Comparison of ENCODE assay signal across 20 cellular contexts in the genomic region with DNA sequence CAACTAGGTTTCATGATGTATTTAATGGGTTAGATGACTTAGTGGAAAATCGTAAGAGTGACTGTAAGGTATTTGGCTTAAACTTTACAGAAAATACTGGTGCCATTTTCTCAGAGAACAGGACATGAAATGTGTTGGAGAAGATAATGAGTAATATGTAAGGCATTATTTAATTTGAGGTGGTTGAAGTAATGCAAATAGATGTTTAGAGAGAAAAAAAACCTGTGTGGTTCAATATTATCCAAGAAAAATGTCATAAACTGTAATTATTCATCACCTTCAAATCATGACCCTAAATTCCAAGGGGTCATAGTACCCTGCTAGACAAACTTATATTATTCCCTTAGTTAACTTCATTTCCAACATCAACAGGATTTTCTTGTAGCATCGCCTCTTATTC.
A peak's percentile ranks its signal among the peaks of the same experiment; 100 is the strongest.
DNase-seq lines count a peak whose midpoint lies in the region; ATAC-seq, FAIRE-seq and TF ChIP-seq lines count a peak whose summit lies in the region.
"Had no signal": no experiment of that assay in that cellular context is flagged by ENCODE, and none has a peak within 500 bp of the region (broad histone marks: within the 10 kb centered on the region; RNA-seq: fewer than 3 reads in every experiment).

No MANE protein-coding gene starts in this region.

- no peak overlapping the region for H3K4me3 ChIP-seq in GM12878
- H3K4me3 ChIP-seq: BLaER1 treated with 17β-estradiol and CSF1 and Interleukin-3, amounts not matched to agents 10 nM and 100 nM had no signal

- H3K27ac ChIP-seq in GM12878 (ENCODE audit: control insufficient read depth, insufficient read depth) = no peak overlapping the region
- H3K27ac ChIP-seq: BLaER1 treated with 17β-estradiol and CSF1 and Interleukin-3, amounts not matched to agents 10 nM and 100 nM; C4-2B had no signal

- no TSS peak for BruUV-seq in GM12878 (replicated peaks; lab: Mats Ljungman, UMichigan)

- no peaks in the 10 kb centered on the region for H3K4me1 ChIP-seq in GM12878 (ENCODE audit: control insufficient read depth, insufficient read depth, low read length)
- H3K4me1 ChIP-seq: Caco-2 had no signal

- DNase-seq in M059J (ENCODE audit: low read depth) (peak; percentile 55), GM12878 (ENCODE audit: low read depth, low spot score) (no peak), amygdala (lab: John Stamatoyannopoulos, UW) (no peak), NK-92 (lab: John Stamatoyannopoulos, UW; ENCODE audit: unreplicated experiment) (no peak), middle frontal gyrus (ENCODE audit: extremely low spot score, low spot score) (no peak)
- DNase-seq: 8988T; AML-193; Caco-2; Calu3; CD4-positive, alpha-beta T cell; CD8-positive, alpha-beta T cell; DMS79 treated with DMSO at 0.1 percent for 48 hours; GF-D8 had no signal

- no peak overlapping the region for H3K4me2 ChIP-seq in GM12878 (ENCODE audit: control insufficient read depth, insufficient read depth)
- H3K4me2 ChIP-seq: BLaER1 treated with 17β-estradiol and CSF1 and Interleukin-3, amounts not matched to agents 10 nM and 100 nM had no signal

- no peak overlapping the region for H3K9ac ChIP-seq in GM12878 (ENCODE audit: control insufficient read depth, insufficient read depth, low read length)
- H3K9ac ChIP-seq: BLaER1 treated with 17β-estradiol and CSF1 and Interleukin-3, amounts not matched to agents 10 nM and 100 nM had no signal

- H3K27me3 ChIP-seq in GM12878 (replicated peaks in 1 of 2; ENCODE audit: control insufficient read depth in 2 of 2, insufficient read depth in 2 of 2, low read length in 1 of 2) = no peaks in the 10 kb centered on the region
- H3K27me3 ChIP-seq: BLaER1 treated with 17β-estradiol and CSF1 and Interleukin-3, amounts not matched to agents 10 nM and 100 nM had no signal

- FAIRE-seq in GM12878 (lab: Jason Lieb, UNC) = peak; percentile 68
- FAIRE-seq: A204.1, D721Med, G401.6, GM12892, GM18507 had no signal

- CTCF ChIA-PET in GM12878 (lab: Yijun Ruan, JAX) = no interaction called here

- no peaks in the 10 kb centered on the region for H3K36me3 ChIP-seq in GM12878 (ENCODE audit: control insufficient read depth in 2 of 2, insufficient read depth in 2 of 2, low read length in 1 of 2)
- H3K36me3 ChIP-seq: BLaER1 treated with 17β-estradiol and CSF1 and Interleukin-3, amounts not matched to agents 10 nM and 100 nM had no signal

- H4K20me1 ChIP-seq in GM12878 (ENCODE audit: control insufficient read depth, insufficient read depth) = no peaks in the 10 kb centered on the region
- H4K20me1 ChIP-seq: BLaER1 treated with 17β-estradiol and CSF1 and Interleukin-3, amounts not matched to agents 10 nM and 100 nM had no signal

- POLR2A ChIA-PET in GM12878 (lab: Charles Lee) = no interaction called here

- WGBS in GM12878 (ENCODE audit: insufficient coverage, insufficient replicate concordance, low lambda C conversion rate, missing lambda C conversion rate) = 41% methylated on average over 2 of the region's 2 CpGs

- no peak for TF ChIP-seq RAD21 in GM12878 (IDR thresholded peaks at IDR 0.05; ENCODE audit: insufficient read depth, low read depth, low read length)

- intact Hi-C loops in GM12878 (cut with micrococcal nuclease; ENCODE audit: unreplicated experiment) = no loop called here

- no peaks in the 10 kb centered on the region for H3K79me2 ChIP-seq in GM12878 (ENCODE audit: control insufficient read depth, insufficient read depth, low read length)

- RAD21 ChIA-PET in GM12878 (lab: Charles Lee; ENCODE audit: unreplicated experiment) = no interaction called here

- no peak overlapping the region for H2AFZ ChIP-seq in GM12878 (ENCODE audit: control insufficient read depth, low read depth, low read length)

- no peak for TF ChIP-seq POLR2A in GM12878 (IDR thresholded peaks at IDR 0.05; ENCODE audit: low read depth, low read length)

- no peaks in the 10 kb centered on the region for H3K9me3 ChIP-seq in GM12878 (replicated peaks; ENCODE audit: control insufficient read depth, insufficient read depth, low read length)
- H3K9me3 ChIP-seq: BLaER1 treated with 17β-estradiol and CSF1 and Interleukin-3, amounts not matched to agents 10 nM and 100 nM; Caco-2 had no signal

- SMC1A ChIA-PET in GM12878 (lab: Charles Lee; ENCODE audit: uncharacterized antibody, unreplicated experiment) = no interaction called here

- TF ChIP-seq CTCF in GM12878 (IDR thresholded peaks at IDR 0.05 in 2 of 3, conservative IDR thresholded peaks at IDR 0.05 in 1 of 3; ENCODE audit: control insufficient read depth in 2 of 3, extremely low read depth in 1 of 3, insufficient read depth in 1 of 3, low read depth in 3 of 3, low read length in 3 of 3) = no peak

- ATAC-seq in GM12878 = no peak
- ATAC-seq: CD8-positive, alpha-beta T cell had no signal

- TF ChIP-seq EP300 in GM12878 (IDR thresholded peaks at IDR 0.05; ENCODE audit: borderline replicate concordance in 1 of 2, control insufficient read depth in 1 of 2, low read depth in 2 of 2, low read length in 2 of 2) = no peak

- in situ Hi-C loops in GM12878 (cut with MboI) = no loop called here

TF ChIP-seq in GM12878, 131 proteins besides CTCF, POLR2A, EP300 and RAD21:
- TF ChIP-seq MTA2 (IDR thresholded peaks at IDR 0.05; ENCODE audit: low read depth) (no peak), CHD1 (IDR thresholded peaks at IDR 0.05; ENCODE audit: low read depth, low read length) (no peak), RB1 (IDR thresholded peaks at IDR 0.05; ENCODE audit: borderline replicate concordance) (no peak), SRF (IDR thresholded peaks at IDR 0.05; ENCODE audit: low read depth in 2 of 2, low read length in 2 of 2) (no peak), SREBF1 (IDR thresholded peaks at IDR 0.05; ENCODE audit: low read length) (no peak), CBX3 (IDR thresholded peaks at IDR 0.05; ENCODE audit: borderline replicate concordance, low read depth) (no peak)
- TF ChIP-seq, protein P1, sequence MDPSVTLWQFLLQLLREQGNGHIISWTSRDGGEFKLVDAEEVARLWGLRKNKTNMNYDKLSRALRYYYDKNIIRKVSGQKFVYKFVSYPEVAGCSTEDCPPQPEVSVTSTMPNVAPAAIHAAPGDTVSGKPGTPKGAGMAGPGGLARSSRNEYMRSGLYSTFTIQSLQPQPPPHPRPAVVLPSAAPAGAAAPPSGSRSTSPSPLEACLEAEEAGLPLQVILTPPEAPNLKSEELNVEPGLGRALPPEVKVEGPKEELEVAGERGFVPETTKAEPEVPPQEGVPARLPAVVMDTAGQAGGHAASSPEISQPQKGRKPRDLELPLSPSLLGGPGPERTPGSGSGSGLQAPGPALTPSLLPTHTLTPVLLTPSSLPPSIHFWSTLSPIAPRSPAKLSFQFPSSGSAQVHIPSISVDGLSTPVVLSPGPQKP (IDR thresholded peaks at IDR 0.05; ENCODE audit: low read depth, low read length) = no peak
- TF ChIP-seq, protein P2, sequence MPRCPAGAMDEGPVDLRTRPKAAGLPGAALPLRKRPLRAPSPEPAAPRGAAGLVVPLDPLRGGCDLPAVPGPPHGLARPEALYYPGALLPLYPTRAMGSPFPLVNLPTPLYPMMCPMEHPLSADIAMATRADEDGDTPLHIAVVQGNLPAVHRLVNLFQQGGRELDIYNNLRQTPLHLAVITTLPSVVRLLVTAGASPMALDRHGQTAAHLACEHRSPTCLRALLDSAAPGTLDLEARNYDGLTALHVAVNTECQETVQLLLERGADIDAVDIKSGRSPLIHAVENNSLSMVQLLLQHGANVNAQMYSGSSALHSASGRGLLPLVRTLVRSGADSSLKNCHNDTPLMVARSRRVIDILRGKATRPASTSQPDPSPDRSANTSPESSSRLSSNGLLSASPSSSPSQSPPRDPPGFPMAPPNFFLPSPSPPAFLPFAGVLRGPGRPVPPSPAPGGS (IDR thresholded peaks at IDR 0.05; ENCODE audit: borderline replicate concordance, insufficient read depth, low read depth, low read length, poor library complexity, severe bottlenecking) = no peak
- TF ChIP-seq, protein P3, sequence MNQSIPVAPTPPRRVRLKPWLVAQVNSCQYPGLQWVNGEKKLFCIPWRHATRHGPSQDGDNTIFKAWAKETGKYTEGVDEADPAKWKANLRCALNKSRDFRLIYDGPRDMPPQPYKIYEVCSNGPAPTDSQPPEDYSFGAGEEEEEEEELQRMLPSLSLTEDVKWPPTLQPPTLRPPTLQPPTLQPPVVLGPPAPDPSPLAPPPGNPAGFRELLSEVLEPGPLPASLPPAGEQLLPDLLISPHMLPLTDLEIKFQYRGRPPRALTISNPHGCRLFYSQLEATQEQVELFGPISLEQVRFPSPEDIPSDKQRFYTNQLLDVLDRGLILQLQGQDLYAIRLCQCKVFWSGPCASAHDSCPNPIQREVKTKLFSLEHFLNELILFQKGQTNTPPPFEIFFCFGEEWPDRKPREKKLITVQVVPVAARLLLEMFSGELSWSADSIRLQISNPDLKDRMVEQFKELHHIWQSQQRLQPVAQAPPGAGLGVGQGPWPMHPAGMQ (IDR thresholded peaks at IDR 0.05; ENCODE audit: borderline replicate concordance) = no peak
